ENCODE assay signal across 1 cellular context in genomic region chr3:33442190-33442589, GRCh38.
TF ChIP-seq lines count a peak whose summit lies in the region.

No MANE protein-coding gene starts in this region.

TF ChIP-seq in liver, 16 proteins besides CTCF, POLR2A, EP300 and RAD21 (continued from another document):
- no peak for TF ChIP-seq REST (IDR thresholded peaks at IDR 0.05)
- TF ChIP-seq FOXA2 (IDR thresholded peaks at IDR 0.05): no peak
- no peak for TF ChIP-seq SP1 (IDR thresholded peaks at IDR 0.05)
- TF ChIP-seq TAF1 (conservative IDR thresholded peaks at IDR 0.05): no peak
- no peak for TF ChIP-seq YY1 (IDR thresholded peaks at IDR 0.05)
